Comparison of ENCODE assay signal across 9 cellular contexts in the genomic region with DNA sequence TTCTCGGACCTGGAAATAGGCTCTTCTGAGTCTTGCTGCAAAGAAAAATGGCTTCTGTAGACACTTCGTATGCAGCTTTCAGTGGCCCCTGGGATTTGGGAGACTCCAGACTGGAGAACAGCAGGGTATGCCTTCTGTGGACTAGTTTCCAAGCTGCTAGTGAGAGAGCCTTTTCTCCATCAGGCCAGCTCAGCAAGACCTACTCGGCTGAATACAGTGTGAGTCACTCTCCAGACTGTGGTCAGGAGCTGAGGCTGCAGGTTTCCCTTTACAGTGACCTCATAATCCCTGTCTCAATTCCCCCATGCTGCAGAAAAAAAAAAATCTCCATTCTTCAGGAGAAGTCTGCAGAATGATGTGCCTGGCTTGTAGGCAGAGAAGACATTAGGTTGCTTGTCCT.
DNase-seq lines count a peak whose midpoint lies in the region; ATAC-seq and TF ChIP-seq lines count a peak whose summit lies in the region.
"Had no signal": no experiment of that assay in that cellular context is flagged by ENCODE, and none has a peak within 500 bp of the region (broad histone marks: within the 10 kb centered on the region; RNA-seq: fewer than 3 reads in every experiment).

No MANE protein-coding gene starts in this region.

- H3K9me3 ChIP-seq in CD4-positive, alpha-beta T cell (ENCODE audit: control insufficient read depth, low read length): no peaks in the 10 kb centered on the region

- CTCF ChIA-PET in CD4-positive, alpha-beta T cell (lab: Charles Lee): interaction anchor here (2.1 kb wide), 1 partner anchor 327 kb away, joined by 10 read pairs; the partner anchor contains the start of gene TEX48

- peak; percentile 12 for DNase-seq in NCI-H82 (lab: John Stamatoyannopoulos, UW)
- no peak for DNase-seq in NCI-H82 treated with DMSO at 0.1 percent for 48 hours (lab: John Stamatoyannopoulos, UW; ENCODE audit: unreplicated experiment)
- DNase-seq in Kasumi-1 (lab: John Stamatoyannopoulos, UW): peak; percentile 32 to 54
- DNase-seq in amniotic stem cell (lab: John Stamatoyannopoulos, UW): peak; percentile 58
- peak; percentile 66 for DNase-seq in myocyte (ENCODE audit: low read depth)
- DNase-seq in CD4-positive, alpha-beta T cell: no peak
- DNase-seq in SHP77 (lab: John Stamatoyannopoulos, UW): no peak
- DNase-seq: activated B cell treated with CpG ODN at 0.5 μM for 24 hours had no signal

- no peak for TF ChIP-seq CTCF in CD4-positive, alpha-beta T cell (IDR thresholded peaks at IDR 0.05)

- H3K27me3 ChIP-seq in CD4-positive, alpha-beta T cell (ENCODE audit: control insufficient read depth, insufficient read depth, low read length): no peaks in the 10 kb centered on the region

- H3K27ac Mint-ChIP-seq in CD4-positive, alpha-beta T cell: no peak overlapping the region
- H3K27ac Mint-ChIP-seq: activated B cell treated with CpG ODN at 0.5 μM for 24 hours had no signal

- peaks cover 4% of the 10 kb centered on the region for H3K27me3 Mint-ChIP-seq in CD4-positive, alpha-beta T cell

- H3K4me3 Mint-ChIP-seq in CD4-positive, alpha-beta T cell: no peak overlapping the region
- H3K4me3 Mint-ChIP-seq: activated B cell treated with CpG ODN at 0.5 μM for 24 hours had no signal

- intact Hi-C loops in CD4-positive, alpha-beta T cell (cut with DNase I, micrococcal nuclease): no loop called here

- H3K36me3 Mint-ChIP-seq in CD4-positive, alpha-beta T cell (ENCODE audit: low read depth): no peaks in the 10 kb centered on the region

- no peaks in the 10 kb centered on the region for H3K9me3 Mint-ChIP-seq in CD4-positive, alpha-beta T cell
- H3K9me3 Mint-ChIP-seq: activated B cell treated with CpG ODN at 0.5 μM for 24 hours had no signal

- POLR2A ChIA-PET in CD4-positive, alpha-beta T cell (lab: Charles Lee): interaction anchor here (1.3 kb wide), 1 partner anchor 270 kb away, joined by 3 read pairs; no protein-coding TSS in a partner anchor

- no peak for ATAC-seq in HG03442 (IDR thresholded peaks at IDR 0.05; ENCODE audit: unreplicated experiment)
- no peak for ATAC-seq in CD4-positive, alpha-beta T cell (ENCODE audit: poor library complexity)

- H3K4me1 Mint-ChIP-seq in CD4-positive, alpha-beta T cell (ENCODE audit: low read depth): peaks cover 5% of the 10 kb centered on the region
- H3K4me1 Mint-ChIP-seq: activated B cell treated with CpG ODN at 0.5 μM for 24 hours had no signal

- no peak overlapping the region for H3K27ac ChIP-seq in CD4-positive, alpha-beta T cell (ENCODE audit: low read depth, low read length)

Comparison
In these comparisons a context has a peak if more than half of its experiments do, and no peak if none do; other contexts are left out.
1. DNase-seq: peak in NCI-H82 (single experiment), Kasumi-1 (2 of 2), amniotic stem cell (single experiment) and myocyte (single experiment); none in NCI-H82 treated with DMSO at 0.1 percent for 48 hours (single experiment), CD4-positive, alpha-beta T cell (0 of 10) and SHP77 (0 of 2).